ENCODE assay signal across 1 cellular context in the genomic region with DNA sequence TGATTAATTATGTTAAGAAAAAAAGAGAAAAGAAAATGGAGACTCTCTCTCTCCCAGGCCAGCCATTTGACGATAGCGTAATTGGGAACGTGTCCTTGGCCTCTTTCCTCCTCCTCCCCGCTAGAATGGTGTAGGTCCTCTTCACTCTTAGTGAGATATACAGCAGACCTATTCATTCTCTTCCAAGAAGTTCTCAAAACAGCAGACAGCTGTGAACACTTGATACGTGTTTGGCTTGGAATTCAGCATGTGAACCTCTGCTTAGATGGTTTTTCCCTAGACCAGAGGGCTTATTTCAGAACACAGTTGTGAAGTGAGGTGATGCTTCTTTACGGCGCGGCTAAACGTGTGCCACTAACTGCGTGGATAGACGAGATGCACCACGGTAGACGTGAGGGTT.
TF ChIP-seq lines count a peak whose summit lies in the region.

No MANE protein-coding gene starts in this region.

TF ChIP-seq in K562, 482 proteins besides CTCF, POLR2A, EP300 and RAD21 (continued from another document):
- TF ChIP-seq, protein P1, sequence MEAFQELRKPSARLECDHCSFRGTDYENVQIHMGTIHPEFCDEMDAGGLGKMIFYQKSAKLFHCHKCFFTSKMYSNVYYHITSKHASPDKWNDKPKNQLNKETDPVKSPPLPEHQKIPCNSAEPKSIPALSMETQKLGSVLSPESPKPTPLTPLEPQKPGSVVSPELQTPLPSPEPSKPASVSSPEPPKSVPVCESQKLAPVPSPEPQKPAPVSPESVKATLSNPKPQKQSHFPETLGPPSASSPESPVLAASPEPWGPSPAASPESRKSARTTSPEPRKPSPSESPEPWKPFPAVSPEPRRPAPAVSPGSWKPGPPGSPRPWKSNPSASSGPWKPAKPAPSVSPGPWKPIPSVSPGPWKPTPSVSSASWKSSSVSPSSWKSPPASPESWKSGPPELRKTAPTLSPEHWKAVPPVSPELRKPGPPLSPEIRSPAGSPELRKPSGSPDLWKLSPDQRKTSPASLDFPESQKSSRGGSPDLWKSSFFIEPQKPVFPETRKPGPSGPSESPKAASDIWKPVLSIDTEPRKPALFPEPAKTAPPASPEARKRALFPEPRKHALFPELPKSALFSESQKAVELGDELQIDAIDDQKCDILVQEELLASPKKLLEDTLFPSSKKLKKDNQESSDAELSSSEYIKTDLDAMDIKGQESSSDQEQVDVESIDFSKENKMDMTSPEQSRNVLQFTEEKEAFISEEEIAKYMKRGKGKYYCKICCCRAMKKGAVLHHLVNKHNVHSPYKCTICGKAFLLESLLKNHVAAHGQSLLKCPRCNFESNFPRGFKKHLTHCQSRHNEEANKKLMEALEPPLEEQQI (IDR thresholded peaks at IDR 0.05): 0 out of 2 replicates have a peak, but pooled peaks have one; percentile 34
TF ChIP-seq in K562: peak in this region for 1.
